In the genomic region with DNA sequence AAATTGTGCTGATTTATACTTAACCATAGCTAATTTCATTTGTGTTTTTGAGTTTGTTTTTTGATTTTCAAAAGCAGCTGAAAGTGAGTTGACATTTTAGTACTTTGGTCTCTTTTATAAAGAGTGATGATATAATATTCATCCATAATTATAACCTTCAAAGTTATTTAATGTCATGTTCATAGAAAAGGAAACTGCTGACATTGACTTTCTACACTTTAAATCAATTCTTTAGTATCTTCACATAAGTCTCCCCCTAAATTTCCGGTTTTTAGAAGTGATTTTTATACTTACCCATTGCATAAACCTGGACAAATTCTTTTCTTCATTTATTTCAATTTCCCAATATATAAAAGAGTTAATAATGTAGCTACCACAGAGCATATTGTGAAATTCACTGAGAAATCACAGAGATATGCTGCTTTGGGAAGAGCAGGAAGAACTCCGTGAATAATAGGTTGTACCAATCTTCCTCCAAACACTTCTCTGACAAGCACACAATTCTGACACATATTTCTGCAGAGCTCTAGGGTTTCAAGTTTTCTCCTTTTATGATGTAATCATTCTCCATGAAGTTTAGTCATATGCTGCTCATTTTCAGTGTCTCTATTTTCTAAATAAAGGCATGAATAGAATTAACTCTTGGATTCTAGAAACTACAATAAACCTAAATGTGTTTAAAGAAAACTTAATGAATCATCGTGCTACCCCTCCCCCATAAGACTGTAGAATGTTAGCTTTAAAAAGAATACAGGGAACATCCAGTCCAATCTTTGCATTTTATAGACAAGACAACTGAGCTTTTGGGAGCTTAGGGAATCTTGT, we compare ENCODE assay signal across 13 cellular contexts. TPM values are rescaled to one million over a fixed set of nuclear protein-coding genes. Genes with fewer than 3 reads are reported as not detected.
DNase-seq lines count a peak whose midpoint lies in the region; ATAC-seq, FAIRE-seq and TF ChIP-seq lines count a peak whose summit lies in the region.
"Had no signal": no experiment of that assay in that cellular context is flagged by ENCODE, and none has a peak within 500 bp of the region (broad histone marks: within the 10 kb centered on the region; RNA-seq: fewer than 3 reads in every experiment).

No MANE protein-coding gene starts in this region.

- no peaks in the 10 kb centered on the region for H3K4me1 ChIP-seq in breast epithelium
- peaks cover 5% of the 10 kb centered on the region for H3K4me1 ChIP-seq in astrocyte (ENCODE audit: insufficient read depth, low read length)
- H3K4me1 ChIP-seq in hepatocyte (ENCODE audit: insufficient read depth): no peaks in the 10 kb centered on the region
- no peaks in the 10 kb centered on the region for H3K4me1 ChIP-seq in thoracic aorta (ENCODE audit: control insufficient read depth in 1 of 2, low read depth in 2 of 2)

- H3K27ac Mint-ChIP-seq in MCF 10A (ENCODE audit: low read depth, unreplicated experiment): peak overlapping the region; percentile 75
- H3K27ac Mint-ChIP-seq in astrocyte (ENCODE audit: unreplicated experiment): peak overlapping the region; percentile 43
- H3K27ac Mint-ChIP-seq in Calu3 (ENCODE audit: unreplicated experiment): no peak overlapping the region
- H3K27ac Mint-ChIP-seq: activated T-helper 2 cell treated with anti-CD3 and anti-CD28 coated beads, Interferon-gamma antibody, Interleukin-2, Interleukin-4, amounts not matched to agents 10 μg/mL and 5 μg/mL and 100 μg/mL, durations not matched to agents 14 hours and 24 hours and 36 hours had no signal

- no peak overlapping the region for H3K9ac ChIP-seq in astrocyte (ENCODE audit: low read length)
- H3K9ac ChIP-seq: KMS-11 had no signal

- 42% methylated on average over 3 of the region's 3 CpGs for WGBS in hepatocyte (ENCODE audit: low lambda C conversion rate, missing lambda C conversion rate)

- POLR2A ChIA-PET in MCF 10A (lab: Yijun Ruan, JAX): interaction anchor here (0.5 to 5.2 kb wide), 39 partner anchors 8 to 1617 kb away, joined by 3 to 89 read pairs (median 4); a partner anchor contains a TSS

- TF ChIP-seq CTCF in MCF 10A (IDR thresholded peaks at IDR 0.05; ENCODE audit: unreplicated experiment): no peak
- TF ChIP-seq CTCF in breast epithelium (IDR thresholded peaks at IDR 0.05): no peak
- TF ChIP-seq CTCF in astrocyte (IDR thresholded peaks at IDR 0.05; ENCODE audit: insufficient read depth, low read depth, low read length): no peak
- no peak for TF ChIP-seq CTCF in hepatocyte (IDR thresholded peaks at IDR 0.05; ENCODE audit: poor library complexity)
- TF ChIP-seq CTCF in thoracic aorta (IDR thresholded peaks at IDR 0.05): no peak
- TF ChIP-seq CTCF in Calu3 (IDR thresholded peaks at IDR 0.05; ENCODE audit: unreplicated experiment): no peak

- H3K79me2 ChIP-seq in astrocyte (ENCODE audit: insufficient read depth, low read length): no peaks in the 10 kb centered on the region
- H3K79me2 ChIP-seq in hepatocyte: no peaks in the 10 kb centered on the region

- H3K27me3 Mint-ChIP-seq in MCF 10A (ENCODE audit: insufficient read depth, unreplicated experiment): no peaks in the 10 kb centered on the region
- H3K27me3 Mint-ChIP-seq in astrocyte (ENCODE audit: low read depth, unreplicated experiment): no peaks in the 10 kb centered on the region
- H3K27me3 Mint-ChIP-seq in Calu3 (ENCODE audit: unreplicated experiment): no peaks in the 10 kb centered on the region

- H3K27ac ChIP-seq in breast epithelium: no peak overlapping the region
- H3K27ac ChIP-seq in astrocyte (ENCODE audit: low read depth, low read length): no peak overlapping the region
- peak overlapping the region; percentile 54 for H3K27ac ChIP-seq in hepatocyte
- H3K27ac ChIP-seq in thoracic aorta: no peak overlapping the region
- H3K27ac ChIP-seq: KMS-11, right atrium auricular region had no signal

- H3K36me3 ChIP-seq in breast epithelium: no peaks in the 10 kb centered on the region
- no peaks in the 10 kb centered on the region for H3K36me3 ChIP-seq in astrocyte (ENCODE audit: insufficient read depth, low read length)
- no peaks in the 10 kb centered on the region for H3K36me3 ChIP-seq in hepatocyte (replicated peaks; ENCODE audit: insufficient read depth, low read depth)
- H3K36me3 ChIP-seq in thoracic aorta: no peaks in the 10 kb centered on the region
- H3K36me3 ChIP-seq: right atrium auricular region had no signal

- H3K4me3 ChIP-seq in breast epithelium (no peak overlapping the region), astrocyte (ENCODE audit: insufficient read depth, low read depth, low read length) (no peak overlapping the region), hepatocyte (no peak overlapping the region), thoracic aorta (no peak overlapping the region)
- H3K4me3 ChIP-seq: right atrium auricular region had no signal

- H3K4me1 Mint-ChIP-seq in MCF 10A (ENCODE audit: insufficient read depth, unreplicated experiment) (peaks cover 19% of the 10 kb centered on the region), astrocyte (ENCODE audit: low read depth, unreplicated experiment) (peaks cover 12% of the 10 kb centered on the region), Calu3 (ENCODE audit: low read depth, unreplicated experiment) (peaks cover 11% of the 10 kb centered on the region)

- no peaks in the 10 kb centered on the region for H3K9me2 ChIP-seq in hepatocyte (replicated peaks; ENCODE audit: insufficient read depth)

- CTCF ChIA-PET in MCF 10A (lab: Yijun Ruan, JAX) (interaction anchor here (0.6 to 2.5 kb wide), 16 partner anchors 9 to 374 kb away, joined by 3 to 12 read pairs (median 3); no protein-coding TSS in a partner anchor), Calu3 (lab: Charles Lee) (interaction anchor here (0.5 to 1.2 kb wide), 5 partner anchors 20 to 89 kb away, joined by 3 to 6 read pairs (median 3); no protein-coding TSS in a partner anchor)

- H3K9me3 ChIP-seq in breast epithelium (peaks cover 0 to 3% of the 10 kb centered on the region in 2 donors), astrocyte (ENCODE audit: insufficient read depth, low read depth, low read length) (no peaks in the 10 kb centered on the region), hepatocyte (ENCODE audit: low read depth) (no peaks in the 10 kb centered on the region), thoracic aorta (no peaks in the 10 kb centered on the region)
- H3K9me3 ChIP-seq: right atrium auricular region had no signal

- BruUV-seq in MCF 10A (replicated peaks; lab: Mats Ljungman, UMichigan) (TSS peak; percentile 62), Calu3 (replicated peaks; lab: Mats Ljungman, UMichigan) (no TSS peak)

- DNase-seq in MCF 10A (ENCODE audit: unreplicated experiment): peak; percentile 96
- DNase-seq in breast epithelium (ENCODE audit: low spot score in 2 of 2): no peak
- peak; percentile 79 for DNase-seq in astrocyte (ENCODE audit: low read depth)
- DNase-seq in hepatocyte (ENCODE audit: low spot score): peak; percentile 32
- no peak for DNase-seq in thoracic aorta (ENCODE audit: low spot score)
- DNase-seq in Calu3: no peak
- no peak for DNase-seq in urothelium cell line (ENCODE audit: low spot score)
- DNase-seq: 8988T, left ventricle myocardium superior had no signal

- H4K20me1 ChIP-seq in astrocyte (ENCODE audit: insufficient read depth, low read length) (no peaks in the 10 kb centered on the region), hepatocyte (ENCODE audit: insufficient read depth, poor library complexity, severe bottlenecking) (no peaks in the 10 kb centered on the region)

- no peaks in the 10 kb centered on the region for H3K36me3 Mint-ChIP-seq in MCF 10A (ENCODE audit: insufficient read depth, unreplicated experiment)
- peaks cover 3% of the 10 kb centered on the region for H3K36me3 Mint-ChIP-seq in astrocyte (ENCODE audit: low read depth, unreplicated experiment)
- H3K36me3 Mint-ChIP-seq in Calu3 (ENCODE audit: insufficient read depth, unreplicated experiment): no peaks in the 10 kb centered on the region

- ATAC-seq in thoracic aorta (ENCODE audit: insufficient number of reproducible peaks, low FRiP score, low read depth): peak; percentile 50
- no peak for ATAC-seq in GM18519 (IDR thresholded peaks at IDR 0.05; ENCODE audit: low FRiP score, unreplicated experiment)
- ATAC-seq: left ventricle myocardium superior had no signal

- intact Hi-C loops in MCF 10A (cut with micrococcal nuclease) (loop anchor here (1.0 to 2.0 kb wide), 3 partner anchors 13 to 93 kb away; a partner anchor contains a TSS), breast epithelium (cut with DNase I; ENCODE audit: low total_unique reads) (no loop called here), Calu3 (cut with micrococcal nuclease; ENCODE audit: unreplicated experiment) (no loop called here)

- H3K9me3 Mint-ChIP-seq in MCF 10A (ENCODE audit: unreplicated experiment) (peaks cover 13% of the 10 kb centered on the region), astrocyte (ENCODE audit: unreplicated experiment) (peaks cover 5% of the 10 kb centered on the region), Calu3 (ENCODE audit: low read depth, unreplicated experiment) (peaks cover 5% of the 10 kb centered on the region)
- H3K9me3 Mint-ChIP-seq: activated T-helper 2 cell treated with anti-CD3 and anti-CD28 coated beads, Interferon-gamma antibody, Interleukin-2, Interleukin-4, amounts not matched to agents 10 μg/mL and 5 μg/mL and 100 μg/mL, durations not matched to agents 14 hours and 24 hours and 36 hours had no signal

- peak overlapping the region; percentile 4 for H3K4me3 Mint-ChIP-seq in MCF 10A (ENCODE audit: unreplicated experiment)
- peak overlapping the region; percentile 9 for H3K4me3 Mint-ChIP-seq in astrocyte (ENCODE audit: unreplicated experiment)
- H3K4me3 Mint-ChIP-seq in Calu3 (ENCODE audit: low read depth, unreplicated experiment): no peak overlapping the region

- no peak for TF ChIP-seq POLR2A in breast epithelium (IDR thresholded peaks at IDR 0.05)

- FAIRE-seq in astrocyte (lab: Jason Lieb, UNC) (peak; percentile 56), urothelium cell line (lab: Jason Lieb, UNC) (no peak)

- H3K4me2 ChIP-seq in astrocyte (ENCODE audit: low read length): peak overlapping the region; percentile 46
- H3K4me2 ChIP-seq in hepatocyte: peak overlapping the region; percentile 43
- H3K4me2 ChIP-seq: KMS-11 had no signal

- H2AFZ ChIP-seq in astrocyte (ENCODE audit: low read depth, low read length) (no peak overlapping the region), hepatocyte (no peak overlapping the region)

- no peaks in the 10 kb centered on the region for H3K27me3 ChIP-seq in breast epithelium
- H3K27me3 ChIP-seq in astrocyte (ENCODE audit: insufficient read depth, low read length): no peaks in the 10 kb centered on the region
- no peaks in the 10 kb centered on the region for H3K27me3 ChIP-seq in hepatocyte
- no peaks in the 10 kb centered on the region for H3K27me3 ChIP-seq in thoracic aorta (replicated peaks; ENCODE audit: insufficient read depth)
- H3K27me3 ChIP-seq: right atrium auricular region had no signal

RNA-seq across cellular contexts. Expression of a gene that starts 25.6 kb away (rescaled TPM):
- total RNA-seq in MCF 10A (2022): 88.8 and 102 TPM in 2 replicates
- 10 to 100 TPM; 39.8 to 54.7 (median 46.7) TPM for total RNA-seq in breast epithelium
- 31.2 and 34.5 TPM in 2 replicates for total RNA-seq in astrocyte
- 40.9 and 41.9 TPM in 2 replicates for total RNA-seq in hepatocyte
- polyA plus RNA-seq in hepatocyte: 24.5 and 28.7 TPM in 2 replicates
- total RNA-seq in thoracic aorta: 10 to 100 TPM; 62.4 to 89.7 TPM
- total RNA-seq in Calu3 (2022): 48.6 and 49.5 TPM in 2 replicates

Comparison
In these comparisons a context has a peak if more than half of its experiments do, and no peak if none do; other contexts are left out.
1. DNase-seq: peak in MCF 10A (single experiment), astrocyte (single experiment) and hepatocyte (single experiment); none in breast epithelium (0 of 2), thoracic aorta (single experiment), Calu3 (single experiment) and urothelium cell line (single experiment).